Comparison of ENCODE assay signal across 8 cellular contexts in the genomic region with DNA sequence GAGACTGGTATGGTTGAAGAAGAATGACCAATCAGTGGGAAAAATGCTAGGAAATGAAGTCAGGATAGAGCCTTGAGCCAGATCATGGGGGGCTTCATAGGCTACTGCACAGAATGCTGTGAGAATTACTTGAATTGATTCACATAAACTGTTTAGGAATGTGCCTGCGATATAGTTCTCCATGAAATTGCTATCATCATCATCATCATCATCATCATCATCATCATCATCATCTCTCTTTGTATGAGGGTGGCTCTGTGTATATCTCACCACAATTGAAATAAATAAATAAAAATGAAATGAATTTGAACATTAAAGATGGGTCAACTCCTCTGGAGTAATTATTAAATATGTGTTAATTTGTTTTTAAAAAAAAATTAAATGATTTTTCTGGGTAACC.
"Had no signal": no experiment of that assay in that cellular context is flagged by ENCODE, and none has a peak within 500 bp of the region (broad histone marks: within the 10 kb centered on the region; RNA-seq: fewer than 3 reads in every experiment).

No MANE protein-coding gene starts in this region.

- ATAC-seq: K562 had no signal

- H3K27ac Mint-ChIP-seq: IgD-negative memory B cell had no signal

- H3K9ac ChIP-seq: KMS-11 had no signal

- H3K4me3 ChIP-seq: K562 had no signal

- DNase-seq: IMR-90, KBM-7, KG1 had no signal

- FAIRE-seq: HTR-8/SVneo, K562 had no signal

- H3K36me3 Mint-ChIP-seq: IgD-negative memory B cell had no signal

- H3K27ac ChIP-seq: HL-60, KMS-11 had no signal

- H3K4me2 ChIP-seq: KMS-11 had no signal

- H3K4me3 Mint-ChIP-seq: IgD-negative memory B cell had no signal
